19 cellular contexts compared by ENCODE assay signal in genomic region chr18:9630444-9630843, GRCh38.
"Had no signal": no experiment of that assay in that cellular context is flagged by ENCODE, and none has a peak within 500 bp of the region (broad histone marks: within the 10 kb centered on the region; RNA-seq: fewer than 3 reads in every experiment).

No MANE protein-coding gene starts in this region.

- H3K9ac ChIP-seq: KMS-11 had no signal

- H3K27me3 Mint-ChIP-seq: activated naive CD8-positive, alpha-beta T cell treated with anti-CD3 and anti-CD28 coated beads for 36 hours had no signal

- H3K36me3 ChIP-seq: brain microvascular endothelial cell, cardiac muscle cell, MG63 had no signal

- H3K4me2 ChIP-seq: KMS-11 had no signal

- H3K27ac Mint-ChIP-seq: activated B cell treated with CpG ODN at 0.5 μM for 24 hours; activated CD4-positive, alpha-beta memory T cell treated with anti-CD3 and anti-CD28 coated beads, Interleukin-2, amount 10 ng/mL, durations not matched to agents 7 days and 5 days; activated CD4-positive, alpha-beta T cell treated with anti-CD3 and anti-CD28 coated beads, Interleukin-2, amount 10 ng/mL, durations not matched to agents 7 days and 5 days; activated naive CD4-positive, alpha-beta T cell treated with anti-CD3 and anti-CD28 coated beads, Interleukin-2, amount 10 ng/mL, durations not matched to agents 7 days and 5 days; activated naive CD8-positive, alpha-beta T cell treated with anti-CD3 and anti-CD28 coated beads for 36 hours; activated T-helper 17 cell treated with anti-CD3 and anti-CD28 coated beads, Interleukin-2, amount 50 U/mL, for 72 hours; T-helper 1 cell treated with Interleukin-12 subunit alpha and Interleukin-12 subunit beta and Interleukin-4 antibody, amounts not matched to agents 30 μg/mL and 1 μg/mL, for 36 hours had no signal

- H3K27me3 ChIP-seq: brain microvascular endothelial cell, cardiac muscle cell, MG63 had no signal

- H3K27ac ChIP-seq: brain microvascular endothelial cell, cardiac muscle cell, KMS-11 had no signal

- H3K4me1 Mint-ChIP-seq: activated B cell treated with CpG ODN at 0.5 μM for 24 hours; activated CD4-positive, alpha-beta memory T cell treated with anti-CD3 and anti-CD28 coated beads, Interleukin-2, amount 10 ng/mL, durations not matched to agents 7 days and 5 days; activated CD4-positive, alpha-beta T cell treated with anti-CD3 and anti-CD28 coated beads, Interleukin-2, amount 10 ng/mL, durations not matched to agents 7 days and 5 days; activated naive CD4-positive, alpha-beta T cell treated with anti-CD3 and anti-CD28 coated beads, Interleukin-2, amount 10 ng/mL, durations not matched to agents 7 days and 5 days; activated naive CD8-positive, alpha-beta T cell treated with anti-CD3 and anti-CD28 coated beads for 36 hours; activated T-helper 17 cell treated with anti-CD3 and anti-CD28 coated beads, Interleukin-2, amount 50 U/mL, for 72 hours had no signal

- H3K9me3 ChIP-seq: MG63 had no signal

- H3K4me3 Mint-ChIP-seq: activated B cell treated with CpG ODN at 0.5 μM for 24 hours; activated CD4-positive, alpha-beta memory T cell treated with anti-CD3 and anti-CD28 coated beads, Interleukin-2, amount 10 ng/mL, durations not matched to agents 7 days and 5 days; activated CD4-positive, alpha-beta T cell treated with anti-CD3 and anti-CD28 coated beads, Interleukin-2, amount 10 ng/mL, durations not matched to agents 7 days and 5 days; activated naive CD4-positive, alpha-beta T cell treated with anti-CD3 and anti-CD28 coated beads, Interleukin-2, amount 10 ng/mL, durations not matched to agents 7 days and 5 days; activated naive CD8-positive, alpha-beta T cell treated with anti-CD3 and anti-CD28 coated beads for 36 hours; activated T-helper 17 cell treated with anti-CD3 and anti-CD28 coated beads, Interleukin-2, amount 50 U/mL, for 72 hours; T-helper 1 cell treated with Interleukin-12 subunit alpha and Interleukin-12 subunit beta and Interleukin-4 antibody, amounts not matched to agents 30 μg/mL and 1 μg/mL, for 36 hours had no signal

- H3K9me3 Mint-ChIP-seq: activated T-helper 17 cell treated with anti-CD3 and anti-CD28 coated beads, Interleukin-2, amount 50 U/mL, for 72 hours had no signal

- H3K36me3 Mint-ChIP-seq: activated naive CD4-positive, alpha-beta T cell treated with anti-CD3 and anti-CD28 coated beads, Interleukin-2, amount 10 ng/mL, durations not matched to agents 7 days and 5 days; activated naive CD8-positive, alpha-beta T cell treated with anti-CD3 and anti-CD28 coated beads for 36 hours had no signal

- DNase-seq: activated B cell treated with CpG ODN at 0.5 μM for 24 hours; activated CD4-positive, alpha-beta memory T cell treated with anti-CD3 and anti-CD28 coated beads, Interleukin-2, amount 10 ng/mL, durations not matched to agents 7 days and 5 days; activated CD4-positive, alpha-beta T cell treated with anti-CD3 and anti-CD28 coated beads, Interleukin-2, amount 10 ng/mL, durations not matched to agents 7 days and 5 days; activated gamma-delta T cell treated with Interleukin-2 at 50 U/mL for 16 hours; activated naive CD4-positive, alpha-beta T cell treated with anti-CD3 and anti-CD28 coated beads, Interleukin-2, amount 10 ng/mL, durations not matched to agents 7 days and 5 days; activated naive CD8-positive, alpha-beta T cell treated with anti-CD3 and anti-CD28 coated beads for 36 hours; activated T-cell treated with anti-CD3 and anti-CD28 coated beads for 4 hours; activated T-cell treated with anti-CD3 and anti-CD28 coated beads, Interleukin-2, amount 50 U/mL, for 48 hours; MG63; NCI-H1092 treated with DMSO at 0.1 percent for 48 hours; NCI-H1417 treated with DMSO at 0.1 percent for 48 hours; NCI-H1694 treated with DMSO at 0.1 percent for 48 hours; NCI-H2081; SHP77 treated with DMSO at 0.1 percent for 48 hours had no signal

- ATAC-seq: activated T-helper 17 cell treated with anti-CD3 and anti-CD28 coated beads, Interleukin-2, amount 50 U/mL, for 72 hours had no signal

- H3K4me3 ChIP-seq: cardiac muscle cell, MG63 had no signal
